ENCODE assay signal across 8 cellular contexts in genomic region chr6:130885392-130886192, GRCh38. TPM values are rescaled to one million over a fixed set of nuclear protein-coding genes. Genes with fewer than 3 reads are reported as not detected.
DNase-seq lines count a peak whose midpoint lies in the region; ATAC-seq, FAIRE-seq and TF ChIP-seq lines count a peak whose summit lies in the region.

No MANE protein-coding gene starts in this region.

- H3K27me3 ChIP-seq in WERI-Rb-1 (ENCODE audit: insufficient read depth, low read depth, severe bottlenecking) (no peaks in the 10 kb centered on the region), bronchial epithelial cell (ENCODE audit: control insufficient read depth, insufficient read depth, low read length) (no peaks in the 10 kb centered on the region)

- DNase-seq in AG08396 (ENCODE audit: low spot score) (peak; percentile 53), NCI-H2171 (lab: John Stamatoyannopoulos, UW) (peak; percentile 2), WERI-Rb-1 (peak; percentile 72), bronchial epithelial cell (ENCODE audit: low read depth) (peak; percentile 74), kidney (no peak)
- DNase-seq in stimulated activated CD4-positive, alpha-beta T cell treated with anti-CD3 and anti-CD28 coated beads, Interleukin-4, amount 100 ng/mL, for 24 hours: peak; percentile 83

- TF ChIP-seq CTCF in WERI-Rb-1 (IDR thresholded peaks at IDR 0.05; ENCODE audit: low read depth, low read length): peak; percentile 65
- TF ChIP-seq CTCF in bronchial epithelial cell (IDR thresholded peaks at IDR 0.05; ENCODE audit: insufficient read depth, low read length, severe bottlenecking): peak; percentile 66
- peak; percentile 97 for TF ChIP-seq CTCF in kidney (IDR thresholded peaks at IDR 0.05; ENCODE audit: borderline replicate concordance, extremely low read depth, insufficient read depth)

- FAIRE-seq in bronchial epithelial cell (lab: Jason Lieb, UNC) (no peak), kidney (lab: Jason Lieb, UNC) (peak; percentile 94)

- H3K4me1 ChIP-seq in kidney (ENCODE audit: control insufficient read depth in 1 of 2, insufficient read depth in 1 of 2, low read depth in 1 of 2, low read length in 2 of 2): no peaks in the 10 kb centered on the region

- intact Hi-C loops in kidney (cut with DNase I): loop anchor here (5.0 kb wide), 1 partner anchor 232 kb away; no protein-coding TSS in a partner anchor

- no peak overlapping the region for H3K9ac ChIP-seq in kidney (ENCODE audit: low read length in 2 of 2)

- H3K9me3 ChIP-seq in WERI-Rb-1 (ENCODE audit: severe bottlenecking) (no peaks in the 10 kb centered on the region), kidney (ENCODE audit: control insufficient read depth in 1 of 2, low read length in 2 of 2) (no peaks in the 10 kb centered on the region)

- H3K36me3 ChIP-seq in WERI-Rb-1 (no peaks in the 10 kb centered on the region), bronchial epithelial cell (ENCODE audit: control insufficient read depth, insufficient read depth, low read length) (no peaks in the 10 kb centered on the region), kidney (ENCODE audit: control insufficient read depth in 1 of 2, insufficient read depth in 2 of 2, low read length in 2 of 2) (peaks cover 0 to 8% of the 10 kb centered on the region in 2 donors)

- no peak overlapping the region for H3K4me3 ChIP-seq in WERI-Rb-1 (ENCODE audit: low read depth, low read length)
- no peak overlapping the region for H3K4me3 ChIP-seq in bronchial epithelial cell (ENCODE audit: low read depth, low read length)
- no peak overlapping the region for H3K4me3 ChIP-seq in kidney (ENCODE audit: low read length in 2 of 2)

- ATAC-seq in GM18519 (IDR thresholded peaks at IDR 0.05; ENCODE audit: low FRiP score, unreplicated experiment): peak; percentile 76
- peak; percentile 65 for ATAC-seq in HG03060 (IDR thresholded peaks at IDR 0.05; ENCODE audit: low read depth, unreplicated experiment)

- no peak overlapping the region for H3K27ac ChIP-seq in WERI-Rb-1
- H3K27ac ChIP-seq in kidney (ENCODE audit: low read depth in 2 of 2, low read length in 2 of 2): no peak overlapping the region

RNA-seq across cellular contexts. Expression of gene SMLR1, which starts 58.4 kb away (rescaled TPM):
- not detected in 2 replicates for total RNA-seq in bronchial epithelial cell
- 0.16 TPM for total RNA-seq in kidney
- polyA plus RNA-seq in kidney (ENCODE audit: insufficient read depth, low read depth, low replicate concordance): 5.1 TPM
